In genomic region chr17:61261001-61261587, GRCh38 we compare ENCODE assay signal across 18 cellular contexts.
DNase-seq lines count a peak whose midpoint lies in the region; ATAC-seq and TF ChIP-seq lines count a peak whose summit lies in the region.
"Had no signal": no experiment of that assay in that cellular context is flagged by ENCODE, and none has a peak within 500 bp of the region (broad histone marks: within the 10 kb centered on the region; RNA-seq: fewer than 3 reads in every experiment).

No MANE protein-coding gene starts in this region.

- H3K27me3 ChIP-seq in cardiac muscle cell (no peaks in the 10 kb centered on the region), parathyroid adenoma (ENCODE audit: control insufficient read depth, insufficient read depth, low read length) (no peaks in the 10 kb centered on the region), vagina (no peaks in the 10 kb centered on the region), BE2C (no peaks in the 10 kb centered on the region)

- TF ChIP-seq POLR2A in vagina (IDR thresholded peaks at IDR 0.05), result no peak

- H3K4me3 ChIP-seq in cardiac muscle cell (no peak overlapping the region), fibroblast of villous mesenchyme (ENCODE audit: low read depth, low read length) (no peak overlapping the region), parathyroid adenoma (ENCODE audit: low read depth, low read length) (no peak overlapping the region), vagina (no peak overlapping the region), BE2C (ENCODE audit: low read depth, low read length) (no peak overlapping the region)
- H3K4me3 ChIP-seq: A549 had no signal

- ATAC-seq in left ventricle myocardium superior, result no peak
- ATAC-seq in HG02885 (IDR thresholded peaks at IDR 0.05; ENCODE audit: poor library complexity, unreplicated experiment), result no peak
- ATAC-seq: A549 had no signal

- H3K4me1 ChIP-seq in cardiac muscle cell (ENCODE audit: low read depth), result peaks cover 30% of the 10 kb centered on the region
- H3K4me1 ChIP-seq in parathyroid adenoma, result no peaks in the 10 kb centered on the region
- peaks cover 24% of the 10 kb centered on the region for H3K4me1 ChIP-seq in vagina
- peaks cover 18% of the 10 kb centered on the region for H3K4me1 ChIP-seq in BE2C
- H3K4me1 ChIP-seq: A549 had no signal

- H2AFZ ChIP-seq in parathyroid adenoma, result no peak overlapping the region

- H3K36me3 ChIP-seq in cardiac muscle cell, result no peaks in the 10 kb centered on the region
- H3K36me3 ChIP-seq in parathyroid adenoma (ENCODE audit: control insufficient read depth, insufficient read depth, low read length), result no peaks in the 10 kb centered on the region
- no peaks in the 10 kb centered on the region for H3K36me3 ChIP-seq in vagina
- no peaks in the 10 kb centered on the region for H3K36me3 ChIP-seq in BE2C

- DNase-seq in cardiac muscle cell (ENCODE audit: low read depth in 1 of 2, low spot score in 1 of 2), result no peak
- no peak for DNase-seq in left ventricle myocardium superior
- DNase-seq in fibroblast of villous mesenchyme (ENCODE audit: low read depth), result peak; percentile 75
- no peak for DNase-seq in vagina (ENCODE audit: extremely low spot score in 2 of 2)
- DNase-seq in NOMO-1 treated with DMSO at 0.1 percent for 48 hours (lab: John Stamatoyannopoulos, UW; ENCODE audit: unreplicated experiment), result no peak
- no peak for DNase-seq in BE2C
- DNase-seq: activated CD4-positive, alpha-beta memory T cell treated with anti-CD3 and anti-CD28 coated beads for 36 hours; activated naive CD8-positive, alpha-beta T cell treated with anti-CD3 and anti-CD28 coated beads, Interleukin-2, amount 10 ng/mL, durations not matched to agents 7 days and 5 days; CD4-positive, alpha-beta T cell; kidney; NCI-H1417; NCI-H510A; OCI-M1; stimulated activated CD4-positive, alpha-beta T cell treated with anti-CD3 and anti-CD28 coated beads, Interleukin-15, amount 100 ng/mL, for 24 hours had no signal

- no peaks in the 10 kb centered on the region for H3K79me2 ChIP-seq in parathyroid adenoma

- peak overlapping the region; percentile 94 for H3K27ac ChIP-seq in cardiac muscle cell
- H3K27ac ChIP-seq in parathyroid adenoma, result peak overlapping the region; percentile 2
- peak overlapping the region; percentile 56 for H3K27ac ChIP-seq in vagina
- H3K27ac ChIP-seq: A549, epithelial cell of prostate had no signal

- H3K9me3 ChIP-seq in cardiac muscle cell (ENCODE audit: low read depth) (no peaks in the 10 kb centered on the region), parathyroid adenoma (ENCODE audit: control insufficient read depth, low read length) (no peaks in the 10 kb centered on the region), vagina (no peaks in the 10 kb centered on the region), BE2C (no peaks in the 10 kb centered on the region)
- H3K9me3 ChIP-seq: A549 had no signal

- H3K4me2 ChIP-seq in parathyroid adenoma (ENCODE audit: low read length), result no peak overlapping the region
- H3K4me2 ChIP-seq: A549 had no signal

- TF ChIP-seq CTCF in cardiac muscle cell (IDR thresholded peaks at IDR 0.05; ENCODE audit: low read depth, low read length) (no peak), fibroblast of villous mesenchyme (IDR thresholded peaks at IDR 0.05; ENCODE audit: insufficient read depth, low read depth, low read length) (no peak), parathyroid adenoma (IDR thresholded peaks at IDR 0.05) (no peak), vagina (IDR thresholded peaks at IDR 0.05) (no peak), BE2C (IDR thresholded peaks at IDR 0.05; ENCODE audit: low read depth, low read length) (no peak)

- H3K9ac ChIP-seq in parathyroid adenoma, result no peak overlapping the region

- intact Hi-C loops in left ventricle myocardium superior (cut with micrococcal nuclease) (no loop called here), vagina (cut with DNase I) (no loop called here)

Comparison
In these comparisons a context has a peak if more than half of its experiments do, and no peak if none do; other contexts are left out.
1. H3K27ac ChIP-seq: peak in every context shown above with its lines; median percentile 94 in cardiac muscle cell; 56 in vagina; 2 in parathyroid adenoma.